ENCODE assay signal across 22 cellular contexts in the genomic region with DNA sequence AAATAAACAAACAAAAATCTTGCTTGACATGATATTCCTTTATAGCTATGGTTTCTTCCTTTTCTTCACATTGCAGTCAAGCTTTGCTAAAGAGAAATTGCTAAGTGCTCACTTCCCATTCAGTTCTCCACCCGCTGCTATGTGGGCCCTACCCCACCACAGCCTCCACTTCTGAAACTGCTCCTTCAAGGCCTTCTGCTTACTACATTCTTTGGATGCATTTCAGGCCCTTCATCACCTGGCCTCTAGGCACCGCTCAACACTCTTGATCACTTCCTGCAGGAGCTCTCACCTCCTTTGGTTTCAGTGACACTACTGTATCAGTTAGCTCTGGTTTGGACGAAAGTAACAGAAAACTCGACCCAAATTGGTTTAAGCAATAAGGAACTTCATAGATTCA.
DNase-seq lines count a peak whose midpoint lies in the region; FAIRE-seq and TF ChIP-seq lines count a peak whose summit lies in the region.
"Had no signal": no experiment of that assay in that cellular context is flagged by ENCODE, and none has a peak within 500 bp of the region (broad histone marks: within the 10 kb centered on the region; RNA-seq: fewer than 3 reads in every experiment).

No MANE protein-coding gene starts in this region.

- no peak overlapping the region for H3K23ac ChIP-seq in trophoblast cell (ENCODE audit: low read length)

- no peak overlapping the region for H2BK5ac ChIP-seq in trophoblast cell (ENCODE audit: low read depth, low read length, poor library complexity)

- no peaks in the 10 kb centered on the region for H3K36me3 ChIP-seq in Karpas-422 (ENCODE audit: insufficient read depth, low read length)
- no peaks in the 10 kb centered on the region for H3K36me3 ChIP-seq in colonic mucosa
- H3K36me3 ChIP-seq in keratinocyte (ENCODE audit: control insufficient read depth in 2 of 2, extremely low read depth in 1 of 2, insufficient read depth in 2 of 2, low read length in 2 of 2): no peaks in the 10 kb centered on the region
- H3K36me3 ChIP-seq in trophoblast cell (ENCODE audit: control insufficient read depth in 1 of 2, insufficient read depth in 2 of 2, low read length in 2 of 2): no peaks in the 10 kb centered on the region
- H3K36me3 ChIP-seq: BE2C, HAP-1 had no signal

- H3K27me3 Mint-ChIP-seq in type B pancreatic cell: no peaks in the 10 kb centered on the region
- H3K27me3 Mint-ChIP-seq: CD4-positive, CD25-positive, alpha-beta regulatory T cell had no signal

- peaks cover 3% of the 10 kb centered on the region; the same call in 1 of the 2 replicates for H3K27me3 ChIP-seq in Karpas-422 (ENCODE audit: low read length)
- H3K27me3 ChIP-seq in colonic mucosa: no peaks in the 10 kb centered on the region
- no peaks in the 10 kb centered on the region for H3K27me3 ChIP-seq in keratinocyte (ENCODE audit: control insufficient read depth, extremely low read depth, insufficient read depth, low read length)
- no peaks in the 10 kb centered on the region for H3K27me3 ChIP-seq in trophoblast cell (ENCODE audit: insufficient read depth, low read length)
- H3K27me3 ChIP-seq: BE2C had no signal

- H3K4me3 ChIP-seq in Karpas-422 (ENCODE audit: low read length) (no peak overlapping the region), colonic mucosa (no peak overlapping the region), keratinocyte (ENCODE audit: control insufficient read depth in 2 of 3, extremely low read depth in 1 of 3, insufficient read depth in 2 of 3, low read depth in 1 of 3, low read length in 3 of 3) (no peak overlapping the region), trophoblast cell (ENCODE audit: low read depth, low read length) (no peak overlapping the region)
- H3K4me3 ChIP-seq: HAP-1, K562 had no signal

- no peak for TF ChIP-seq CTCF in colonic mucosa (IDR thresholded peaks at IDR 0.05)
- TF ChIP-seq CTCF in keratinocyte (optimal IDR thresholded peaks at IDR 0.05 in 1 of 3, IDR thresholded peaks at IDR 0.05 in 1 of 3, conservative IDR thresholded peaks at IDR 0.05 in 1 of 3; ENCODE audit: extremely low read depth in 1 of 3, insufficient read depth in 2 of 3, low read length in 3 of 3): peak in 2 of 3 experiments; percentile 14 to 35
- no peak for TF ChIP-seq CTCF in type B pancreatic cell (conservative IDR thresholded peaks at IDR 0.05)

- H3K9ac ChIP-seq in Karpas-422 (ENCODE audit: low read length) (no peak overlapping the region), colonic mucosa (ENCODE audit: low read depth in 2 of 2, low read length in 2 of 2) (no peak overlapping the region), keratinocyte (ENCODE audit: control insufficient read depth, extremely low read depth, insufficient read depth, low read length) (no peak overlapping the region), trophoblast cell (ENCODE audit: low read length) (no peak overlapping the region)

- no peaks in the 10 kb centered on the region for H4K20me1 ChIP-seq in Karpas-422 (ENCODE audit: insufficient read depth, low read depth, low read length)
- no peaks in the 10 kb centered on the region for H4K20me1 ChIP-seq in keratinocyte (ENCODE audit: control insufficient read depth, extremely low read depth, insufficient read depth, low read length)

- no peak overlapping the region for H2AK5ac ChIP-seq in trophoblast cell (ENCODE audit: low read length)

- no peak for FAIRE-seq in keratinocyte (lab: Jason Lieb, UNC)
- FAIRE-seq: A204.1, HTR-8/SVneo, K562 had no signal

- H3K4ac ChIP-seq in trophoblast cell (ENCODE audit: low read depth, low read length): no peak overlapping the region

- no peak overlapping the region for H3K14ac ChIP-seq in trophoblast cell (ENCODE audit: low read length)

- H3K27ac Mint-ChIP-seq in type B pancreatic cell: no peak overlapping the region
- H3K27ac Mint-ChIP-seq: CD4-positive, CD25-positive, alpha-beta regulatory T cell; CD8-positive, alpha-beta memory T cell had no signal

- H2AFZ ChIP-seq in Karpas-422 (ENCODE audit: low read length) (no peak overlapping the region), keratinocyte (ENCODE audit: control insufficient read depth, low read length) (peak overlapping the region; percentile 21), trophoblast cell (ENCODE audit: insufficient read depth, low read length, poor library complexity) (no peak overlapping the region)

- no peak overlapping the region for H3K27ac ChIP-seq in Karpas-422 (ENCODE audit: low read length)
- H3K27ac ChIP-seq in colonic mucosa: no peak overlapping the region
- H3K27ac ChIP-seq in keratinocyte (ENCODE audit: control insufficient read depth, insufficient read depth, low read length): no peak overlapping the region
- no peak overlapping the region for H3K27ac ChIP-seq in trophoblast cell (ENCODE audit: low read depth, low read length)

- peaks cover 16% of the 10 kb centered on the region for H3K9me3 Mint-ChIP-seq in type B pancreatic cell
- H3K9me3 Mint-ChIP-seq: CD4-positive, CD25-positive, alpha-beta regulatory T cell; CD8-positive, alpha-beta memory T cell had no signal

- H4K91ac ChIP-seq in trophoblast cell (ENCODE audit: low read depth, low read length): no peak overlapping the region

- DNase-seq in Karpas-422: peak; percentile 48
- DNase-seq in colonic mucosa: peak; percentile 15
- DNase-seq in keratinocyte (ENCODE audit: low read depth, low spot score): no peak
- peak; percentile 24 to 58 for DNase-seq in trophoblast cell
- no peak for DNase-seq in type B pancreatic cell (ENCODE audit: extremely low spot score, unreplicated experiment)
- DNase-seq in activated CD4-positive, alpha-beta T cell treated with anti-CD3 and anti-CD28 coated beads, Interleukin-2, amount 50 U/mL, for 4 hours: no peak
- DNase-seq in NK-92 treated with Interleukin-12 subunit alpha and Interleukin-12 subunit beta, amount 100 ng/mL, for 24 hours (lab: John Stamatoyannopoulos, UW): no peak
- DNase-seq in activated CD4-positive, alpha-beta T cell treated with anti-CD3 and anti-CD28 coated beads for 4 hours: no peak
- DNase-seq: ACHN; BE2C; C1 segment of cervical spinal cord; CD4-positive, CD25-positive, alpha-beta regulatory T cell; CD8-positive, alpha-beta memory T cell; COR-L47; DMS 273 treated with DMSO at 0.1 percent for 48 hours; DMS79; GF-D8; IMR-90 had no signal

- H3K79me2 ChIP-seq in Karpas-422 (ENCODE audit: low read length): no peaks in the 10 kb centered on the region
- H3K79me2 ChIP-seq in keratinocyte (ENCODE audit: control insufficient read depth, insufficient read depth, low read length): no peaks in the 10 kb centered on the region
- H3K79me2 ChIP-seq in trophoblast cell (ENCODE audit: control insufficient read depth, insufficient read depth, low read length, poor library complexity): no peaks in the 10 kb centered on the region

- H3K79me1 ChIP-seq in trophoblast cell (ENCODE audit: low read length): no peaks in the 10 kb centered on the region

- no peak overlapping the region for H4K12ac ChIP-seq in trophoblast cell (ENCODE audit: low read depth, low read length)

- no peaks in the 10 kb centered on the region for H3K9me2 ChIP-seq in Karpas-422 (replicated peaks; ENCODE audit: insufficient read depth, low read length)

- no peak overlapping the region for H3K4me3 Mint-ChIP-seq in type B pancreatic cell
- H3K4me3 Mint-ChIP-seq: CD4-positive, CD25-positive, alpha-beta regulatory T cell; CD8-positive, alpha-beta memory T cell had no signal

- H3K4me2 ChIP-seq in Karpas-422 (ENCODE audit: low read depth, low read length, poor library complexity, severe bottlenecking) (no peak overlapping the region), keratinocyte (ENCODE audit: control insufficient read depth, extremely low read depth, insufficient read depth, low read depth, low read length) (no peak overlapping the region), trophoblast cell (ENCODE audit: low read length) (no peak overlapping the region)

- peaks cover 8% of the 10 kb centered on the region for H3K36me3 Mint-ChIP-seq in type B pancreatic cell
- H3K36me3 Mint-ChIP-seq: CD4-positive, CD25-positive, alpha-beta regulatory T cell; CD8-positive, alpha-beta memory T cell had no signal

- H4K8ac ChIP-seq in trophoblast cell (ENCODE audit: low read depth, low read length): no peak overlapping the region

- intact Hi-C loops in colonic mucosa (cut with DNase I): loop anchor here (10.0 kb wide), 1 partner anchor 46 kb away; no protein-coding TSS in a partner anchor

- H3K4me1 Mint-ChIP-seq in type B pancreatic cell (ENCODE audit: unreplicated experiment): no peaks in the 10 kb centered on the region
- H3K4me1 Mint-ChIP-seq: CD4-positive, CD25-positive, alpha-beta regulatory T cell; CD8-positive, alpha-beta memory T cell had no signal

- no peaks in the 10 kb centered on the region for H3K9me1 ChIP-seq in keratinocyte (ENCODE audit: control insufficient read depth, extremely low read depth, insufficient read depth, low read length)

- no peaks in the 10 kb centered on the region for H3K9me3 ChIP-seq in Karpas-422 (ENCODE audit: low read length)
- no peaks in the 10 kb centered on the region for H3K9me3 ChIP-seq in colonic mucosa
- no peaks in the 10 kb centered on the region for H3K9me3 ChIP-seq in keratinocyte (ENCODE audit: control insufficient read depth, low read depth, low read length)
- no peaks in the 10 kb centered on the region for H3K9me3 ChIP-seq in trophoblast cell (ENCODE audit: insufficient read depth, low read depth, low read length)
- H3K9me3 ChIP-seq: BE2C, HAP-1 had no signal

- H3K4me1 ChIP-seq in Karpas-422 (ENCODE audit: low read length) (no peaks in the 10 kb centered on the region), colonic mucosa (no peaks in the 10 kb centered on the region), keratinocyte (ENCODE audit: control insufficient read depth, extremely low read depth, insufficient read depth, low read length) (no peaks in the 10 kb centered on the region), trophoblast cell (ENCODE audit: control insufficient read depth in 1 of 2, insufficient read depth in 2 of 2, low read length in 2 of 2) (no peaks in the 10 kb centered on the region)
- H3K4me1 ChIP-seq: BE2C, HAP-1 had no signal

- H2BK120ac ChIP-seq in trophoblast cell (ENCODE audit: insufficient read depth, low read length, poor library complexity): no peak overlapping the region

- no peak overlapping the region for H2BK12ac ChIP-seq in trophoblast cell (ENCODE audit: low read length)

- WGBS in trophoblast cell (ENCODE audit: extremely low coverage, insufficient coverage, insufficient read length): no CpG with 5 or more reads among the region's 4 CpGs

- H3K18ac ChIP-seq in trophoblast cell (ENCODE audit: low read length): no peak overlapping the region

- dilution Hi-C loops in keratinocyte (cut with MboI; ENCODE audit: extremely low pct_ligation_motif_present, low sequenced_read_pairs): no loop called here

Comparison
In these comparisons a context has a peak if more than half of its experiments do, and no peak if none do; other contexts are left out.
1. DNase-seq: peak in Karpas-422 (single experiment), colonic mucosa (single experiment) and trophoblast cell (2 of 2); none in keratinocyte (single experiment), type B pancreatic cell (single experiment), activated CD4-positive, alpha-beta T cell treated with anti-CD3 and anti-CD28 coated beads, Interleukin-2, amount 50 U/mL, for 4 hours (0 of 2), NK-92 treated with Interleukin-12 subunit alpha and Interleukin-12 subunit beta, amount 100 ng/mL, for 24 hours (single experiment) and activated CD4-positive, alpha-beta T cell treated with anti-CD3 and anti-CD28 coated beads for 4 hours (0 of 2).
2. CTCF ChIP-seq: peak in keratinocyte (2 of 3); none in colonic mucosa (single experiment) and type B pancreatic cell (single experiment).